In genomic region chr9:127525426-127526188, GRCh38 we compare ENCODE assay signal across 8 cellular contexts.
DNase-seq lines count a peak whose midpoint lies in the region; ATAC-seq and TF ChIP-seq lines count a peak whose summit lies in the region.

No MANE protein-coding gene starts in this region.

- peaks cover 3% of the 10 kb centered on the region for H3K9me3 ChIP-seq in RWPE2 (ENCODE audit: severe bottlenecking)
- peaks cover 0 to 34% (median 30%) of the 10 kb centered on the region in 8 donors for H3K9me3 ChIP-seq in spleen

- intact Hi-C loops in spleen (cut with DNase I; ENCODE audit: low total_unique reads), result no loop called here

- H3K4me3 ChIP-seq in RWPE2 (ENCODE audit: severe bottlenecking), result no peak overlapping the region
- no peak overlapping the region for H3K4me3 ChIP-seq in fibroblast of pulmonary artery (replicated peaks; ENCODE audit: low read depth, low read length)
- H3K4me3 ChIP-seq in spleen, result no peak overlapping the region

- peaks cover 96% of the 10 kb centered on the region for H3K36me3 ChIP-seq in RWPE2 (ENCODE audit: low read depth)
- peaks cover 0 to 56% (median 8%) of the 10 kb centered on the region in 6 donors for H3K36me3 ChIP-seq in spleen

- WGBS in spleen, 5 donors, result 90 to 96% (median 93%) methylated on average over 7 to 8 of the region's 8 CpGs

- no peaks in the 10 kb centered on the region for H3K27me3 ChIP-seq in RWPE2 (ENCODE audit: insufficient read depth, poor library complexity, severe bottlenecking)
- H3K27me3 ChIP-seq in spleen (replicated peaks in 1 of 7), result no peaks in the 10 kb centered on the region

- peak; percentile 21 for DNase-seq in activated naive CD4-positive, alpha-beta T cell treated with Interleukin-2 at 50 U/mL for 16 hours
- DNase-seq in activated naive CD4-positive, alpha-beta T cell (lab: John Stamatoyannopoulos, UW), result no peak
- no peak for DNase-seq in RWPE2 (ENCODE audit: low spot score)
- DNase-seq in fibroblast of pulmonary artery (ENCODE audit: low read depth), result peak; percentile 71
- DNase-seq in spleen, result no peak

- no peak for ATAC-seq in RWPE2 (ENCODE audit: low read depth)
- ATAC-seq in GM21528 (IDR thresholded peaks at IDR 0.05; ENCODE audit: low FRiP score, unreplicated experiment), result no peak
- no peak for ATAC-seq in GM21825 (IDR thresholded peaks at IDR 0.05; ENCODE audit: unreplicated experiment)
- no peak for ATAC-seq in HG03439 (IDR thresholded peaks at IDR 0.05; ENCODE audit: unreplicated experiment)

- TF ChIP-seq POLR2A in spleen (IDR thresholded peaks at IDR 0.05), result no peak

- TF ChIP-seq CTCF in RWPE2 (IDR thresholded peaks at IDR 0.05; ENCODE audit: poor library complexity, severe bottlenecking) (peak; percentile 54), fibroblast of pulmonary artery (IDR thresholded peaks at IDR 0.05; ENCODE audit: low read length, missing control alignments) (peak; percentile 70), spleen (IDR thresholded peaks at IDR 0.05 in 8 of 11, conservative IDR thresholded peaks at IDR 0.05 in 3 of 11) (peak in 10 of 11 experiments; percentile 18 to 70 (median 49))

- H3K27ac ChIP-seq in RWPE2 (ENCODE audit: poor library complexity, severe bottlenecking) (peak overlapping the region; percentile 98), spleen (peak overlapping the region in 2 of 8 donors; percentile 1 to 42)

- H3K4me1 ChIP-seq in RWPE2 (ENCODE audit: insufficient read depth, poor library complexity, severe bottlenecking), result peaks cover 34% of the 10 kb centered on the region
- peaks cover 0 to 70% (median 32%) of the 10 kb centered on the region in 6 donors for H3K4me1 ChIP-seq in spleen

Comparison
In these comparisons a context has a peak if more than half of its experiments do, and no peak if none do; other contexts are left out.
1. DNase-seq: peak in activated naive CD4-positive, alpha-beta T cell treated with Interleukin-2 at 50 U/mL for 16 hours (single experiment) and fibroblast of pulmonary artery (single experiment); none in activated naive CD4-positive, alpha-beta T cell (0 of 4), RWPE2 (single experiment) and spleen (single experiment).
2. Peak in every context shown above with its lines, with median percentiles within 50 percentile points of each other: CTCF ChIP-seq.